ENCODE assay signal across 9 cellular contexts in the genomic region with DNA sequence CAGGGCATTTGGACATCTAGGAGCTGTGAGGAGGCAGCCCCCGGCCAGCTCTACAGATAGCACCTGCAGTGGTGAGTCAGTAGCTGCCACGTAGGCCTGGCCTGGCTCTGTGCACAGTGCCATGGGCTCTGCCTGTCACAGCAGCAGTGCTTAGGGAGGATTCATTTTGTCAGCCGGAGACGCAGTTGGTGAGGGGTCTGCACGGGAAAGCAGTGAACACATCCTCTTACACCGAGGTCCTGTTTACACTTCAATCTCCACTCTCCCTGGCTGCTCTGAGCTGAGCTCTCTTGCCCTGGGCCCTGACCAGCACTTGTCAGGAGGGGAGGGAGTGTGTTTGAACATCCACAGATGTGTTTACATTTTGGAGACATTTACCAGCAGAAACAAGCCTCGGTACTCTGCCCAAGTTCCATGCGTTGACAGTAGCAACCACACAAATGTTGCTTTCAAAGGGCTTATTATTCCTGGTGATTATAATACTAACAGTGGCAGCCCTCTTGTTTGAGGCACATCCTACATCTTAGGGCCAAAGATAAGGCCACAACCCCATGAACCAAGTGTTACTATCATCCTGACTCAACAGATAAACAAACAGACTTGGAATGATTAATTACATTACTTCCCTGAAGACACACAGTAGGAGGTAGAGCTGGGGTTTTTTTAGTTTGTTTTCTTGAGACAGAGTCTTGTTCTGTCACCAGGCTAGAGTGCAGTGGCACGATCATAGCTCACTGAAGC.
DNase-seq lines count a peak whose midpoint lies in the region; ATAC-seq, FAIRE-seq and TF ChIP-seq lines count a peak whose summit lies in the region.
"Had no signal": no experiment of that assay in that cellular context is flagged by ENCODE, and none has a peak within 500 bp of the region (broad histone marks: within the 10 kb centered on the region; RNA-seq: fewer than 3 reads in every experiment).

No MANE protein-coding gene starts in this region.

- no peak overlapping the region for H3K27ac ChIP-seq in astrocyte (ENCODE audit: low read depth, low read length)
- peak overlapping the region; percentile 53 for H3K27ac ChIP-seq in lower lobe of right lung

- peak overlapping the region; percentile 59 for H3K4me2 ChIP-seq in astrocyte (ENCODE audit: low read length)

- H4K20me1 ChIP-seq in astrocyte (ENCODE audit: insufficient read depth, low read length), result no peaks in the 10 kb centered on the region

- H2AFZ ChIP-seq in astrocyte (ENCODE audit: low read depth, low read length), result peak overlapping the region; percentile 49

- TF ChIP-seq CTCF in Caco-2 (IDR thresholded peaks at IDR 0.05; ENCODE audit: insufficient read depth in 1 of 2, low read depth in 1 of 2, low read length in 1 of 2, severe bottlenecking in 1 of 2, unreplicated experiment in 1 of 2) (no peak), astrocyte (IDR thresholded peaks at IDR 0.05; ENCODE audit: insufficient read depth, low read depth, low read length) (no peak), lower lobe of right lung (IDR thresholded peaks at IDR 0.05) (no peak)

- DNase-seq in Caco-2, result peak in 1 of 2 experiments; percentile 40
- peak; percentile 34 for DNase-seq in NCI-H1092 (lab: John Stamatoyannopoulos, UW)
- DNase-seq in astrocyte (ENCODE audit: low read depth), result peak; percentile 68
- DNase-seq in lower lobe of right lung, result no peak
- no peak for DNase-seq in NCI-H128 (lab: John Stamatoyannopoulos, UW; ENCODE audit: unreplicated experiment)
- DNase-seq in NCI-H524 (lab: John Stamatoyannopoulos, UW), result no peak
- DNase-seq in naive thymus-derived CD8-positive, alpha-beta T cell, result no peak
- DNase-seq: activated T-cell treated with anti-CD3 and anti-CD28 coated beads, Interleukin-2, amount 50 U/mL, for 1 hour had no signal

- no peaks in the 10 kb centered on the region for H3K9me3 ChIP-seq in Caco-2
- no peaks in the 10 kb centered on the region for H3K9me3 ChIP-seq in astrocyte (ENCODE audit: insufficient read depth, low read depth, low read length)
- no peaks in the 10 kb centered on the region for H3K9me3 ChIP-seq in lower lobe of right lung

- FAIRE-seq in astrocyte (lab: Jason Lieb, UNC), result no peak

- H3K27me3 Mint-ChIP-seq in Caco-2 (ENCODE audit: insufficient read depth, unreplicated experiment) (no peaks in the 10 kb centered on the region), astrocyte (ENCODE audit: low read depth, unreplicated experiment) (peaks cover 21% of the 10 kb centered on the region)
- no peaks in the 10 kb centered on the region for H3K27me3 Mint-ChIP-seq in stimulated activated memory B cell treated with anti-CD40 and anti-IgM and Interleukin-4, amounts not matched to agents 10 μg/mL and 1 μg/mL and 100 μg/mL, for 72 hours
- H3K27me3 Mint-ChIP-seq in naive thymus-derived CD8-positive, alpha-beta T cell, result peaks cover 2 to 23% (median 6%) of the 10 kb centered on the region in 5 donors

- H3K27ac Mint-ChIP-seq in Caco-2 (ENCODE audit: unreplicated experiment) (peak overlapping the region; percentile 30), astrocyte (ENCODE audit: unreplicated experiment) (no peak overlapping the region)
- H3K27ac Mint-ChIP-seq in stimulated activated memory B cell treated with anti-CD40 and anti-IgM and Interleukin-4, amounts not matched to agents 10 μg/mL and 1 μg/mL and 100 μg/mL, for 72 hours, result no peak overlapping the region
- H3K27ac Mint-ChIP-seq in naive thymus-derived CD8-positive, alpha-beta T cell, result peak overlapping the region in 1 of 10 donors; percentile 75

- CTCF ChIA-PET in Caco-2 (lab: Charles Lee), result interaction anchor here (0.5 to 1.7 kb wide), 4 partner anchors 38 to 339 kb away, joined by 3 to 10 read pairs (median 5); no protein-coding TSS in a partner anchor

- H3K36me3 ChIP-seq in Caco-2 (ENCODE audit: control insufficient read depth, insufficient read depth, low read length) (no peaks in the 10 kb centered on the region), astrocyte (ENCODE audit: insufficient read depth, low read length) (no peaks in the 10 kb centered on the region), lower lobe of right lung (no peaks in the 10 kb centered on the region)

- H3K27me3 ChIP-seq in Caco-2 (replicated peaks; ENCODE audit: control insufficient read depth, insufficient read depth, low read length) (no peaks in the 10 kb centered on the region), astrocyte (ENCODE audit: insufficient read depth, low read length) (peaks cover 10% of the 10 kb centered on the region), lower lobe of right lung (ENCODE audit: low read depth) (no peaks in the 10 kb centered on the region)

- H3K9me3 Mint-ChIP-seq in Caco-2 (ENCODE audit: unreplicated experiment) (no peaks in the 10 kb centered on the region), astrocyte (ENCODE audit: unreplicated experiment) (peaks cover 8% of the 10 kb centered on the region)
- H3K9me3 Mint-ChIP-seq in stimulated activated memory B cell treated with anti-CD40 and anti-IgM and Interleukin-4, amounts not matched to agents 10 μg/mL and 1 μg/mL and 100 μg/mL, for 72 hours, result no peaks in the 10 kb centered on the region
- H3K9me3 Mint-ChIP-seq in naive thymus-derived CD8-positive, alpha-beta T cell, result no peaks in the 10 kb centered on the region

- H3K79me2 ChIP-seq in astrocyte (ENCODE audit: insufficient read depth, low read length), result no peaks in the 10 kb centered on the region

- H3K9ac ChIP-seq in astrocyte (ENCODE audit: low read length), result peak overlapping the region; percentile 21

- H3K4me1 ChIP-seq in Caco-2 (peaks cover 10% of the 10 kb centered on the region), astrocyte (ENCODE audit: insufficient read depth, low read length) (peaks cover 15% of the 10 kb centered on the region), lower lobe of right lung (peaks cover 23% of the 10 kb centered on the region)

- H3K36me3 Mint-ChIP-seq in Caco-2 (ENCODE audit: insufficient read depth, unreplicated experiment) (no peaks in the 10 kb centered on the region), astrocyte (ENCODE audit: low read depth, unreplicated experiment) (peaks cover 5% of the 10 kb centered on the region)
- H3K36me3 Mint-ChIP-seq in stimulated activated memory B cell treated with anti-CD40 and anti-IgM and Interleukin-4, amounts not matched to agents 10 μg/mL and 1 μg/mL and 100 μg/mL, for 72 hours, result no peaks in the 10 kb centered on the region
- H3K36me3 Mint-ChIP-seq in naive thymus-derived CD8-positive, alpha-beta T cell, result no peaks in the 10 kb centered on the region

- H3K4me1 Mint-ChIP-seq in Caco-2 (ENCODE audit: low read depth, unreplicated experiment) (no peaks in the 10 kb centered on the region), astrocyte (ENCODE audit: low read depth, unreplicated experiment) (peaks cover 6% of the 10 kb centered on the region)
- peaks cover 32% of the 10 kb centered on the region for H3K4me1 Mint-ChIP-seq in stimulated activated memory B cell treated with anti-CD40 and anti-IgM and Interleukin-4, amounts not matched to agents 10 μg/mL and 1 μg/mL and 100 μg/mL, for 72 hours
- H3K4me1 Mint-ChIP-seq in naive thymus-derived CD8-positive, alpha-beta T cell, result peaks cover 0 to 10% (median 5%) of the 10 kb centered on the region in 4 donors

- peak; percentile 68 to 82 for ATAC-seq in lower lobe of right lung
- no peak for ATAC-seq in stimulated activated memory B cell treated with anti-CD40 and anti-IgM and Interleukin-4, amounts not matched to agents 10 μg/mL and 1 μg/mL and 100 μg/mL, for 72 hours
- ATAC-seq in naive thymus-derived CD8-positive, alpha-beta T cell, result no peak

- H3K4me3 Mint-ChIP-seq in Caco-2 (ENCODE audit: unreplicated experiment) (no peak overlapping the region), astrocyte (ENCODE audit: unreplicated experiment) (no peak overlapping the region)
- no peak overlapping the region for H3K4me3 Mint-ChIP-seq in stimulated activated memory B cell treated with anti-CD40 and anti-IgM and Interleukin-4, amounts not matched to agents 10 μg/mL and 1 μg/mL and 100 μg/mL, for 72 hours
- no peak overlapping the region for H3K4me3 Mint-ChIP-seq in naive thymus-derived CD8-positive, alpha-beta T cell

- H3K4me3 ChIP-seq in Caco-2 (ENCODE audit: low read depth, low read length), result no peak overlapping the region
- no peak overlapping the region for H3K4me3 ChIP-seq in astrocyte (ENCODE audit: insufficient read depth, low read depth, low read length)
- no peak overlapping the region for H3K4me3 ChIP-seq in lower lobe of right lung

- POLR2A ChIA-PET in Caco-2 (lab: Charles Lee), result no interaction called here
- POLR2A ChIA-PET in naive thymus-derived CD8-positive, alpha-beta T cell (lab: Charles Lee), result no interaction called here

- intact Hi-C loops in Caco-2 (cut with micrococcal nuclease; ENCODE audit: unreplicated experiment), result no loop called here
- intact Hi-C loops in lower lobe of right lung (cut with DNase I), result no loop called here

- no TSS peak for BruUV-seq in Caco-2 (replicated peaks; lab: Mats Ljungman, UMichigan)

Comparison
In these comparisons a context has a peak if more than half of its experiments do, and no peak if none do; other contexts are left out.
1. DNase-seq: peak in NCI-H1092 (single experiment) and astrocyte (single experiment); none in lower lobe of right lung (single experiment), NCI-H128 (single experiment), NCI-H524 (0 of 2) and naive thymus-derived CD8-positive, alpha-beta T cell (0 of 10).
2. ATAC-seq: peak in lower lobe of right lung (2 of 2); none in stimulated activated memory B cell treated with anti-CD40 and anti-IgM and Interleukin-4, amounts not matched to agents 10 μg/mL and 1 μg/mL and 100 μg/mL, for 72 hours (single experiment) and naive thymus-derived CD8-positive, alpha-beta T cell (0 of 2).